In the genomic region with DNA sequence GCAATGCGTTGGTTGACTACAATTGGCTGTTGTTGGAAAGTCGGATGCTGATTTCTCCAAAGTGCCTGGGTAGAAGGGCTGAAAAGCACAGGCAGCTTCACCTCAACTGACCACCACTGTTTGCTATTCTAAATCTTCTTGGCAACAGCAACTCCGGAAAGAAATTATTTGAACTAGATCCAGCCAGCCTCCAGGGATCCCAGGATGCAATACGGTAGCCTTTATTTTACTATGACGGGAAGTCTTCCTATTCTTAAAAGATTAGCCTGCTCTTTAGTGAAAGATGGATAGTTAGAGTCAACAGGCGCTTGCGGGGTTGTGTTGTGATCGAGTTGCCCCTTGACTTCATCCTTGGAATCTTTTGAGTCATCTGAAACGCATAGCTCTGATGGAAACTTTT, we compare ENCODE assay signal across 25 cellular contexts.
DNase-seq lines count a peak whose midpoint lies in the region; ATAC-seq, FAIRE-seq and TF ChIP-seq lines count a peak whose summit lies in the region.
"Had no signal": no experiment of that assay in that cellular context is flagged by ENCODE, and none has a peak within 500 bp of the region (broad histone marks: within the 10 kb centered on the region; RNA-seq: fewer than 3 reads in every experiment).

No MANE protein-coding gene starts in this region.

- no peaks in the 10 kb centered on the region; a peak in 1 of 5 replicates for H3K9me3 Mint-ChIP-seq in H9
- H3K9me3 Mint-ChIP-seq: activated CD4-positive, alpha-beta T cell treated with anti-CD3 and anti-CD28 coated beads, Interleukin-2, amount 10 ng/mL, durations not matched to agents 24 days and 14 days; activated T-cell treated with anti-CD3 and anti-CD28 coated beads, Interleukin-2, amount 50 U/mL, for 4 hours; CD8-positive, alpha-beta memory T cell; endodermal cell had no signal

- H3K23me2 ChIP-seq in H1 (ENCODE audit: low read depth, low read length): no peaks in the 10 kb centered on the region
- no peaks in the 10 kb centered on the region for H3K23me2 ChIP-seq in H9 (ENCODE audit: insufficient read length, low read depth, low read length, poor library complexity, severe bottlenecking)

- no peak overlapping the region for H3T11ph ChIP-seq in H9 (ENCODE audit: low read length)

- peak in 1 of 7 donors; percentile 56 for DNase-seq in adrenal gland
- DNase-seq in H1 (ENCODE audit: low read depth in 1 of 2, low spot score in 2 of 2): no peak
- no peak for DNase-seq in NCI-H1930 (lab: John Stamatoyannopoulos, UW)
- no peak for DNase-seq in NCI-H2171 treated with DMSO at 0.1 percent for 48 hours (lab: John Stamatoyannopoulos, UW)
- DNase-seq in H9: no peak
- no peak for DNase-seq in mucosa of descending colon
- DNase-seq: activated CD4-positive, alpha-beta T cell treated with anti-CD3 and anti-CD28 coated beads, Interleukin-2, amount 10 ng/mL, durations not matched to agents 24 days and 14 days; activated gamma-delta T cell; activated T-cell treated with anti-CD3 and anti-CD28 coated beads, Interleukin-2, amount 50 U/mL, for 4 hours; CD8-positive, alpha-beta memory T cell; cortex of kidney; DMS 273 treated with DMSO at 0.1 percent for 48 hours; endodermal cell; foreskin fibroblast; H7; mesenchymal stem cell; NCI-H510A treated with DMSO at 0.1 percent for 48 hours; ovary; stimulated activated CD4-positive, alpha-beta T cell treated with anti-CD3 and anti-CD28 coated beads, Interleukin-1b, Interleukin-23, amount 100 ng/mL, for 48 hours; stimulated activated naive CD8-positive, alpha-beta T cell treated with anti-CD3 and anti-CD28 coated beads, Interleukin-15, Interleukin-2, amounts not matched to agents 100 U/mL and 50 U/mL, for 24 hours; T1000 had no signal

- H3K4me3 Mint-ChIP-seq in H9: no peak overlapping the region
- H3K4me3 Mint-ChIP-seq: activated CD4-positive, alpha-beta T cell treated with anti-CD3 and anti-CD28 coated beads, Interleukin-2, amount 10 ng/mL, durations not matched to agents 24 days and 14 days; activated T-cell treated with anti-CD3 and anti-CD28 coated beads, Interleukin-2, amount 50 U/mL, for 4 hours; endodermal cell had no signal

- no peaks in the 10 kb centered on the region; a peak in 1 of 7 replicates for H3K36me3 Mint-ChIP-seq in H9 (ENCODE audit: insufficient read depth in 1 of 3, low read depth in 3 of 3)

- H3K79me2 ChIP-seq in H1 (ENCODE audit: control insufficient read depth in 1 of 2, insufficient read depth in 2 of 2, low read length in 2 of 2) (no peaks in the 10 kb centered on the region), parathyroid adenoma (no peaks in the 10 kb centered on the region), H9 (ENCODE audit: insufficient read depth, low read length) (no peaks in the 10 kb centered on the region)

- H4K8ac ChIP-seq in H1 (ENCODE audit: extremely low read depth, insufficient read depth, low read length) (no peak overlapping the region), H9 (replicated peaks; ENCODE audit: insufficient read length, low read depth, low read length) (no peak overlapping the region)

- H2BK5ac ChIP-seq in H1 (ENCODE audit: low read depth, low read length) (no peak overlapping the region), H9 (ENCODE audit: insufficient read length, low read length) (no peak overlapping the region)

- H3K4me1 ChIP-seq in BLaER1 (peaks cover 51% of the 10 kb centered on the region), adrenal gland (replicated peaks in 1 of 2) (peaks cover 9 to 55% of the 10 kb centered on the region in 2 donors), H1 (replicated peaks in 1 of 4; ENCODE audit: control insufficient read depth in 3 of 4, insufficient read depth in 4 of 4, low read length in 3 of 4) (no peaks in the 10 kb centered on the region), parathyroid adenoma (peaks cover 10% of the 10 kb centered on the region), H9 (ENCODE audit: insufficient read depth, low read length) (no peaks in the 10 kb centered on the region), mucosa of descending colon (ENCODE audit: low read depth) (no peaks in the 10 kb centered on the region)

- H3K4me2 ChIP-seq in BLaER1 (peak overlapping the region; percentile 88), H1 (ENCODE audit: insufficient read depth in 1 of 2, low read depth in 2 of 2, low read length in 2 of 2) (no peak overlapping the region), parathyroid adenoma (ENCODE audit: low read length) (no peak overlapping the region), H9 (ENCODE audit: insufficient read depth, insufficient read length, low read length) (no peak overlapping the region)
- H3K4me2 ChIP-seq: smooth muscle cell had no signal

- H2AFZ ChIP-seq in H1 (ENCODE audit: low read length): peak overlapping the region; percentile 40; the same call in 1 of the 2 replicates
- no peak overlapping the region for H2AFZ ChIP-seq in parathyroid adenoma
- H2AFZ ChIP-seq in H9 (ENCODE audit: low read length): no peak overlapping the region

- no peak for ATAC-seq in mucosa of descending colon
- ATAC-seq: activated T-cell treated with anti-CD3 and anti-CD28 coated beads, Interleukin-2, amount 50 U/mL, for 4 hours; K562; stimulated activated naive CD8-positive, alpha-beta T cell treated with anti-CD3 and anti-CD28 coated beads, Interleukin-15, Interleukin-2, amounts not matched to agents 100 U/mL and 50 U/mL, for 24 hours had no signal

- H4K5ac ChIP-seq in H1 (ENCODE audit: insufficient read length, low read depth, low read length) (no peak overlapping the region), H9 (ENCODE audit: insufficient read length, low read depth, low read length) (no peak overlapping the region)

- POLR2A ChIA-PET in H1 (lab: Charles Lee; ENCODE audit: partially characterized antibody): no interaction called here

- WGBS in adrenal gland, 4 donors: 55 to 65% (median 63%) methylated on average over 9 of the region's 9 CpGs
- WGBS in H1 (ENCODE audit: extremely low coverage in 1 of 2, insufficient coverage in 1 of 2, insufficient read length in 1 of 2, insufficient replicate concordance in 2 of 2, low coverage in 1 of 2, low lambda C conversion rate in 2 of 2, missing lambda C conversion rate in 1 of 2), 2 experiments: 89% methylated on average over 9 of the region's 9 CpGs; no CpG with 5 or more reads in 1 of the 2 experiments
- no CpG with 5 or more reads among the region's 9 CpGs for WGBS in H9 (ENCODE audit: extremely low coverage, insufficient read length, low lambda C conversion rate)

- H3K14ac ChIP-seq in H1 (ENCODE audit: insufficient read length) (no peak overlapping the region), H9 (ENCODE audit: insufficient read depth, low read length) (no peak overlapping the region)

- H3K56ac ChIP-seq in H1 (replicated peaks; ENCODE audit: insufficient read length, low read depth, low read length): no peak overlapping the region
- H3K56ac ChIP-seq in H9 (ENCODE audit: insufficient read length, low read depth, low read length): no peak overlapping the region

- H4K91ac ChIP-seq in H1 (replicated peaks; ENCODE audit: insufficient read length, low read length) (no peak overlapping the region), H9 (ENCODE audit: insufficient read length, low read depth, low read length) (no peak overlapping the region)

- no peaks in the 10 kb centered on the region for H3K79me1 ChIP-seq in H1 (ENCODE audit: low read depth, low read length)
- no peaks in the 10 kb centered on the region for H3K79me1 ChIP-seq in H9 (ENCODE audit: insufficient read depth, low read depth, low read length, poor library complexity, severe bottlenecking)

- TF ChIP-seq RAD21 in H1 (IDR thresholded peaks at IDR 0.05 in 1 of 2, conservative IDR thresholded peaks at IDR 0.05 in 1 of 2; ENCODE audit: low read depth in 2 of 2, low read length in 2 of 2): no peak

- H3K18ac ChIP-seq in H1 (ENCODE audit: extremely low read depth, low read length) (no peak overlapping the region), H9 (ENCODE audit: insufficient read length, low read depth, low read length) (no peak overlapping the region)

- no peaks in the 10 kb centered on the region for H3K27me3 ChIP-seq in BLaER1
- H3K27me3 ChIP-seq in adrenal gland: no peaks in the 10 kb centered on the region
- H3K27me3 ChIP-seq in H1 (replicated peaks in 1 of 4; ENCODE audit: control insufficient read depth in 3 of 4, extremely low read depth in 1 of 4, insufficient read depth in 3 of 4, low read length in 3 of 4): no peaks in the 10 kb centered on the region
- H3K27me3 ChIP-seq in parathyroid adenoma (ENCODE audit: control insufficient read depth, insufficient read depth, low read length): no peaks in the 10 kb centered on the region
- H3K27me3 ChIP-seq in H9 (ENCODE audit: insufficient read depth, low read length): no peaks in the 10 kb centered on the region
- H3K27me3 ChIP-seq: ovary had no signal

- H3K9ac ChIP-seq in BLaER1 (no peak overlapping the region), H1 (replicated peaks in 1 of 4; ENCODE audit: extremely low read depth in 1 of 4, low read depth in 3 of 4, low read length in 3 of 4) (no peak overlapping the region), parathyroid adenoma (no peak overlapping the region), H9 (ENCODE audit: extremely low read depth, insufficient read length, low read length) (no peak overlapping the region)

- intact Hi-C loops in adrenal gland (cut with DNase I) (no loop called here), mucosa of descending colon (cut with DNase I, micrococcal nuclease) (loop anchor here in 1 of 2 donors (10.0 kb wide), 1 partner anchor 112 kb away; no protein-coding TSS in a partner anchor)

- CTCF ChIA-PET in H1 (lab: Charles Lee; ENCODE audit: partially characterized antibody): interaction anchor here (0.9 to 1.3 kb wide), 2 partner anchors 8 to 17 kb away, joined by 3 read pairs; no protein-coding TSS in a partner anchor

- peaks cover 1% of the 10 kb centered on the region; the same call in 1 of the 2 replicates for H3K27me3 Mint-ChIP-seq in H9 (ENCODE audit: low read depth)
- H3K27me3 Mint-ChIP-seq: activated CD4-positive, alpha-beta T cell treated with anti-CD3 and anti-CD28 coated beads, Interleukin-2, amount 10 ng/mL, durations not matched to agents 24 days and 14 days had no signal

- H2BK12ac ChIP-seq in H1 (ENCODE audit: low read depth, low read length) (no peak overlapping the region), H9 (ENCODE audit: insufficient read length, low read depth, low read length) (no peak overlapping the region)

- no peak overlapping the region for H2AK5ac ChIP-seq in H1 (ENCODE audit: low read depth, low read length)
- no peak overlapping the region for H2AK5ac ChIP-seq in H9 (ENCODE audit: insufficient read length, low read length)

- H3K4me1 Mint-ChIP-seq in H9: no peaks in the 10 kb centered on the region
- H3K4me1 Mint-ChIP-seq: endodermal cell had no signal

- TF ChIP-seq CTCF in adrenal gland (IDR thresholded peaks at IDR 0.05) (no peak), H1 (IDR thresholded peaks at IDR 0.05; ENCODE audit: control extremely low read depth in 1 of 3, insufficient read depth in 1 of 3, low read depth in 1 of 3, low read length in 3 of 3) (no peak), parathyroid adenoma (IDR thresholded peaks at IDR 0.05) (no peak), H9 (conservative IDR thresholded peaks at IDR 0.05) (no peak), mucosa of descending colon (IDR thresholded peaks at IDR 0.05) (no peak)

- H2BK15ac ChIP-seq in H1 (ENCODE audit: low read length) (no peak overlapping the region), H9 (ENCODE audit: low read depth, low read length) (no peak overlapping the region)

- H3K27ac ChIP-seq in BLaER1: peak overlapping the region; percentile 89
- peak overlapping the region in 4 of 5 donors; percentile 26 to 76 (median 40) for H3K27ac ChIP-seq in adrenal gland
- H3K27ac ChIP-seq in H1 (ENCODE audit: low read depth, low read length): no peak overlapping the region
- H3K27ac ChIP-seq in parathyroid adenoma: peak overlapping the region; percentile 15
- H3K27ac ChIP-seq in H9 (ENCODE audit: insufficient read length, low read depth, low read length): no peak overlapping the region
- H3K27ac ChIP-seq: ovary had no signal

- TF ChIP-seq POLR2A in adrenal gland (IDR thresholded peaks at IDR 0.05) (no peak), H1 (IDR thresholded peaks at IDR 0.05; ENCODE audit: control extremely low read depth in 1 of 2, low read depth in 2 of 2, low read length in 2 of 2) (no peak)

- H3K4me3 ChIP-seq in BLaER1 (no peak overlapping the region), adrenal gland (no peak overlapping the region), H1 (ENCODE audit: extremely low read depth in 1 of 4, insufficient read depth in 2 of 4, low read depth in 3 of 4, low read length in 4 of 4) (no peak overlapping the region), parathyroid adenoma (ENCODE audit: low read depth, low read length) (no peak overlapping the region), mucosa of descending colon (no peak overlapping the region)
- H3K4me3 ChIP-seq: K562, ovary, smooth muscle cell had no signal

- H4K20me1 ChIP-seq in BLaER1 (no peaks in the 10 kb centered on the region), H1 (replicated peaks in 1 of 2; ENCODE audit: control insufficient read depth in 1 of 2, insufficient read depth in 2 of 2, low read length in 2 of 2) (no peaks in the 10 kb centered on the region), H9 (ENCODE audit: control insufficient read depth, insufficient read depth, insufficient read length) (no peaks in the 10 kb centered on the region)

- H2BK120ac ChIP-seq in H1 (replicated peaks; ENCODE audit: low read depth, low read length) (no peak overlapping the region), H9 (ENCODE audit: low read depth, low read length, poor library complexity, severe bottlenecking) (no peak overlapping the region)

- FAIRE-seq in H1 (lab: Jason Lieb, UNC): no peak
- FAIRE-seq: K562 had no signal

- H3K23ac ChIP-seq in H1 (ENCODE audit: insufficient read length) (no peak overlapping the region), H9 (ENCODE audit: insufficient read length, low read depth, low read length) (no peak overlapping the region)

- H3K4ac ChIP-seq in H1 (replicated peaks; ENCODE audit: insufficient read length, low read depth, low read length) (no peak overlapping the region), H9 (ENCODE audit: low read depth, low read length) (no peak overlapping the region)

- H2BK20ac ChIP-seq in H1 (ENCODE audit: low read length): no peak overlapping the region
- H2BK20ac ChIP-seq in H9 (ENCODE audit: low read depth, low read length, poor library complexity, severe bottlenecking): no peak overlapping the region

- no peak overlapping the region for H3K27ac Mint-ChIP-seq in H9
- H3K27ac Mint-ChIP-seq: activated CD4-positive, alpha-beta T cell treated with anti-CD3 and anti-CD28 coated beads, Interleukin-2, amount 10 ng/mL, durations not matched to agents 24 days and 14 days; endodermal cell had no signal

- H3K36me3 ChIP-seq in BLaER1 (no peaks in the 10 kb centered on the region), adrenal gland (replicated peaks in 1 of 2) (no peaks in the 10 kb centered on the region), H1 (ENCODE audit: control insufficient read depth in 2 of 4, insufficient read depth in 4 of 4, low read length in 3 of 4) (no peaks in the 10 kb centered on the region), parathyroid adenoma (ENCODE audit: control insufficient read depth, insufficient read depth, low read length) (no peaks in the 10 kb centered on the region), mucosa of descending colon (ENCODE audit: low read depth) (no peaks in the 10 kb centered on the region)
- H3K36me3 ChIP-seq: ovary had no signal

- no peaks in the 10 kb centered on the region for H3K9me3 ChIP-seq in BLaER1
- H3K9me3 ChIP-seq in adrenal gland (replicated peaks in 1 of 3): no peaks in the 10 kb centered on the region
- no peaks in the 10 kb centered on the region for H3K9me3 ChIP-seq in H1 (ENCODE audit: insufficient read depth in 2 of 2, low read depth in 1 of 2, low read length in 1 of 2)
- H3K9me3 ChIP-seq in parathyroid adenoma (ENCODE audit: control insufficient read depth, low read length): no peaks in the 10 kb centered on the region
- no peaks in the 10 kb centered on the region for H3K9me3 ChIP-seq in H9 (ENCODE audit: control insufficient read depth, low read depth, low read length)
- H3K9me3 ChIP-seq in mucosa of descending colon: no peaks in the 10 kb centered on the region
- H3K9me3 ChIP-seq: ovary had no signal

- no peak for TF ChIP-seq EP300 in H1 (IDR thresholded peaks at IDR 0.05; ENCODE audit: borderline replicate concordance in 1 of 2, low read depth in 2 of 2, low read length in 2 of 2)

Comparison
In these comparisons a context has a peak if more than half of its experiments do, and no peak if none do; other contexts are left out.
1. H3K27ac ChIP-seq: peak in BLaER1 (single experiment), adrenal gland (4 of 5) and parathyroid adenoma (single experiment); none in H1 (single experiment) and H9 (single experiment).